Comparison of ENCODE assay signal across 28 cellular contexts in genomic region chr4:115343171-115343570, GRCh38.
"Had no signal": no experiment of that assay in that cellular context is flagged by ENCODE, and none has a peak within 500 bp of the region (broad histone marks: within the 10 kb centered on the region; RNA-seq: fewer than 3 reads in every experiment).

No MANE protein-coding gene starts in this region.

- DNase-seq: natural killer cell; occipital lobe; ovary; posterior cingulate gyrus; psoas muscle; right cardiac atrium; right lobe of liver; sigmoid colon; small intestine; stimulated activated CD4-positive, alpha-beta T cell treated with anti-CD3 and anti-CD28 coated beads, Interleukin-15, amount 100 ng/mL, for 24 hours; stimulated activated CD4-positive, alpha-beta T cell treated with anti-CD3 and anti-CD28 coated beads, Interleukin-2, amount 100 ng/mL, for 24 hours; stimulated activated CD4-positive, alpha-beta T cell treated with anti-CD3 and anti-CD28 coated beads, Interleukin-2, amount 100 ng/mL, for 48 hours; stimulated activated CD4-positive, alpha-beta T cell treated with anti-CD3 and anti-CD28 coated beads, Interleukin-4, amount 100 ng/mL, for 24 hours; stimulated activated naive B cell treated with anti-CD40 and anti-IgM and Interleukin-4, amounts not matched to agents 10 μg/mL and 1 μg/mL and 100 μg/mL, for 72 hours; stimulated activated naive CD4-positive, alpha-beta T cell treated with Interleukin-2 at 50 U/mL for 16 hours; stomach; thyroid gland; transverse colon; upper lobe of right lung; uterus had no signal

- H3K9me3 Mint-ChIP-seq: nephron; neural progenitor cell; stimulated activated effector memory CD8-positive, alpha-beta T cell treated with anti-CD3 and anti-CD28 coated beads, Interleukin-12 subunit alpha, Interleukin-12 subunit beta, amount 100 ng/mL, for 72 hours; stimulated activated naive CD8-positive, alpha-beta T cell treated with anti-CD3 and anti-CD28 coated beads, Interleukin-15, Interleukin-2, amounts not matched to agents 100 ng/mL and 50 ng/mL, for 24 hours; type B pancreatic cell had no signal

- H3K79me2 ChIP-seq: parathyroid adenoma had no signal

- H3K36me3 ChIP-seq: neural progenitor cell, ovary, right lobe of liver, sigmoid colon, stomach, thoracic aorta, thyroid gland, transverse colon, upper lobe of right lung, uterus had no signal

- H3K4me1 ChIP-seq: neural progenitor cell, parathyroid adenoma, psoas muscle, right lobe of liver, sigmoid colon, stomach, thyroid gland, transverse colon, upper lobe of right lung, uterus had no signal

- H3K36me3 Mint-ChIP-seq: natural killer cell; neural progenitor cell; stimulated activated effector memory CD8-positive, alpha-beta T cell treated with anti-CD3 and anti-CD28 coated beads, Interleukin-12 subunit alpha, Interleukin-12 subunit beta, amount 100 ng/mL, for 72 hours; stimulated activated naive B cell treated with anti-CD40 and anti-IgM and Interleukin-4, amounts not matched to agents 10 μg/mL and 1 μg/mL and 100 μg/mL, for 72 hours; type B pancreatic cell had no signal

- H3K4me2 ChIP-seq: neural progenitor cell had no signal

- H3K4me3 Mint-ChIP-seq: natural killer cell; nephron; neural progenitor cell; stimulated activated effector memory CD8-positive, alpha-beta T cell treated with anti-CD3 and anti-CD28 coated beads, Interleukin-12 subunit alpha, Interleukin-12 subunit beta, amount 100 ng/mL, for 72 hours; stimulated activated naive B cell treated with anti-CD40 and anti-IgM and Interleukin-4, amounts not matched to agents 10 μg/mL and 1 μg/mL and 100 μg/mL, for 72 hours; stimulated activated naive CD8-positive, alpha-beta T cell treated with anti-CD3 and anti-CD28 coated beads, Interleukin-15, Interleukin-2, amounts not matched to agents 100 ng/mL and 50 ng/mL, for 24 hours; type B pancreatic cell had no signal

- ATAC-seq: natural killer cell; psoas muscle; right cardiac atrium; right lobe of liver; stimulated activated effector memory CD8-positive, alpha-beta T cell treated with anti-CD3 and anti-CD28 coated beads, Interleukin-12 subunit alpha, Interleukin-12 subunit beta, amount 100 ng/mL, for 72 hours; stimulated activated naive B cell treated with anti-CD40 and anti-IgM and Interleukin-4, amounts not matched to agents 10 μg/mL and 1 μg/mL and 100 μg/mL, for 72 hours; upper lobe of right lung had no signal

- H3K9ac ChIP-seq: neural progenitor cell, parathyroid adenoma had no signal

- H3K27me3 ChIP-seq: neural progenitor cell, ovary, right lobe of liver, sigmoid colon, stomach, thyroid gland, transverse colon, upper lobe of right lung, uterus had no signal

- H3K27ac ChIP-seq: neural progenitor cell, ovary, parathyroid adenoma, psoas muscle, right lobe of liver, sigmoid colon, stomach, thoracic aorta, thyroid gland, transverse colon, upper lobe of right lung, uterus had no signal

- H3K4me3 ChIP-seq: neural progenitor cell, ovary, psoas muscle, right lobe of liver, sigmoid colon, stomach, thoracic aorta, thyroid gland, transverse colon, upper lobe of right lung, uterus had no signal

- H3K9me3 ChIP-seq: ovary, psoas muscle, right lobe of liver, sigmoid colon, stomach, thoracic aorta, thyroid gland, transverse colon, upper lobe of right lung, uterus had no signal

- H2AFZ ChIP-seq: neural progenitor cell, parathyroid adenoma had no signal

- H3K4me1 Mint-ChIP-seq: natural killer cell; nephron; neural progenitor cell; stimulated activated effector memory CD8-positive, alpha-beta T cell treated with anti-CD3 and anti-CD28 coated beads, Interleukin-12 subunit alpha, Interleukin-12 subunit beta, amount 100 ng/mL, for 72 hours; stimulated activated naive B cell treated with anti-CD40 and anti-IgM and Interleukin-4, amounts not matched to agents 10 μg/mL and 1 μg/mL and 100 μg/mL, for 72 hours had no signal

- H3K27me3 Mint-ChIP-seq: progenitor cell of endocrine pancreas; stimulated activated naive B cell treated with anti-CD40 and anti-IgM and Interleukin-4, amounts not matched to agents 10 μg/mL and 1 μg/mL and 100 μg/mL, for 72 hours; stimulated activated naive CD8-positive, alpha-beta T cell treated with anti-CD3 and anti-CD28 coated beads, Interleukin-15, Interleukin-2, amounts not matched to agents 100 ng/mL and 50 ng/mL, for 24 hours; type B pancreatic cell had no signal

- H3K27ac Mint-ChIP-seq: natural killer cell; nephron; neural progenitor cell; progenitor cell of endocrine pancreas; stimulated activated effector memory CD8-positive, alpha-beta T cell treated with anti-CD3 and anti-CD28 coated beads, Interleukin-12 subunit alpha, Interleukin-12 subunit beta, amount 100 ng/mL, for 72 hours; stimulated activated naive B cell treated with anti-CD40 and anti-IgM and Interleukin-4, amounts not matched to agents 10 μg/mL and 1 μg/mL and 100 μg/mL, for 72 hours; stimulated activated naive CD8-positive, alpha-beta T cell treated with anti-CD3 and anti-CD28 coated beads, Interleukin-15, Interleukin-2, amounts not matched to agents 100 ng/mL and 50 ng/mL, for 24 hours; type B pancreatic cell had no signal
